In the genomic region with DNA sequence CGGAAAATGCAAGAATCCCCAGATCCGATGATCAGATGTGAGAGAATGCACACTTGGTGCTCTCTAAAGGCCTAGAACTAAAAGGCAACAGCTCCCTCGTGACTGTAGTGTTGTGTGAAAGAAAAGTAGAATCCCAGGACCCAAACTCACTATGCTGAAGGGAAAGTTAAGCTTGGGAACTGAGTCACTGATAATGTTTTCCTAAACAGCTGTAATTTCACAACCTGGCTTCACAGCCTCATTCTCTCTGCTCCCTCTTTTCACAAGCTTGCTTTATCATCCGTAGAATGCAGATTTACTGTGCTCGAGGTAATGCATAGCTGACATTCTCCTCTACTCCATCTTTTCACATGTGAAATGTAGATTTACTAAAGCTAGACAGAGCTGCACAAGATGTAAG, we compare ENCODE assay signal across 22 cellular contexts.
DNase-seq lines count a peak whose midpoint lies in the region; ATAC-seq, FAIRE-seq and TF ChIP-seq lines count a peak whose summit lies in the region.
"Had no signal": no experiment of that assay in that cellular context is flagged by ENCODE, and none has a peak within 500 bp of the region (broad histone marks: within the 10 kb centered on the region; RNA-seq: fewer than 3 reads in every experiment).

No MANE protein-coding gene starts in this region.

- no peaks in the 10 kb centered on the region for H3K4me1 ChIP-seq in mesendoderm (ENCODE audit: control insufficient read depth, low read depth, low read length)
- H3K4me1 ChIP-seq: colonic mucosa, gastroesophageal sphincter had no signal

- H3K27ac ChIP-seq in mesendoderm (ENCODE audit: low read depth, low read length), result no peak overlapping the region
- H3K27ac ChIP-seq: C4-2B, colonic mucosa, gastroesophageal sphincter had no signal

- H3K9ac ChIP-seq in mesendoderm (ENCODE audit: low read length), result no peak overlapping the region

- no peaks in the 10 kb centered on the region for H3K27me3 ChIP-seq in mesendoderm (ENCODE audit: insufficient read depth, low read length, poor library complexity)
- H3K27me3 ChIP-seq: colonic mucosa, gastroesophageal sphincter had no signal

- no peak overlapping the region for H4K5ac ChIP-seq in mesendoderm (ENCODE audit: low read length)

- H2BK120ac ChIP-seq in mesendoderm (ENCODE audit: low read depth, low read length), result no peak overlapping the region

- H3K56ac ChIP-seq in mesendoderm (ENCODE audit: low read length), result no peak overlapping the region

- H3K27me3 Mint-ChIP-seq in activated T-cell treated with anti-CD3 and anti-CD28 coated beads, Interleukin-2, amount 50 U/mL, for 72 hours (ENCODE audit: low read depth), result no peaks in the 10 kb centered on the region

- peak; percentile 20 for FAIRE-seq in RCC 7860 (lab: Jason Lieb, UNC)
- FAIRE-seq: A549 had no signal

- H3K4me3 ChIP-seq in AG09309 (ENCODE audit: control insufficient read depth, low read depth, low read length) (no peak overlapping the region), fibroblast of mammary gland (ENCODE audit: control insufficient read depth, low read depth, low read length) (no peak overlapping the region), mesendoderm (ENCODE audit: low read length) (no peak overlapping the region)
- H3K4me3 ChIP-seq: A549, colonic mucosa, gastroesophageal sphincter had no signal

- H2BK15ac ChIP-seq in mesendoderm (replicated peaks; ENCODE audit: low read depth), result no peak overlapping the region

- H2AK5ac ChIP-seq in mesendoderm (ENCODE audit: low read length), result no peak overlapping the region

- TF ChIP-seq CTCF in AG09309 (IDR thresholded peaks at IDR 0.05; ENCODE audit: control insufficient read depth, insufficient read depth, low read depth, low read length, missing control alignments) (no peak), fibroblast of mammary gland (conservative IDR thresholded peaks at IDR 0.05; ENCODE audit: control insufficient read depth, insufficient read depth, low read depth, low read length) (no peak)

- peaks cover 14% of the 10 kb centered on the region for H3K4me1 Mint-ChIP-seq in activated T-cell treated with anti-CD3 and anti-CD28 coated beads, Interleukin-2, amount 50 U/mL, for 72 hours (ENCODE audit: low read depth)
- H3K4me1 Mint-ChIP-seq: neural crest cell had no signal

- no peak overlapping the region for H3K4me3 Mint-ChIP-seq in activated T-cell treated with anti-CD3 and anti-CD28 coated beads, Interleukin-2, amount 50 U/mL, for 72 hours
- H3K4me3 Mint-ChIP-seq: mesothelial cell of epicardium, neural crest cell had no signal

- no peak for ATAC-seq in activated T-cell treated with anti-CD3 and anti-CD28 coated beads, Interleukin-2, amount 50 U/mL, for 72 hours (replicated peaks in 1 of 2)
- ATAC-seq in HG02870 (IDR thresholded peaks at IDR 0.05; ENCODE audit: unreplicated experiment), result no peak
- ATAC-seq: A549, gastroesophageal sphincter had no signal

- H3K4ac ChIP-seq in mesendoderm (ENCODE audit: low read depth, low read length), result no peak overlapping the region

- no peak overlapping the region for H3K4me2 ChIP-seq in mesendoderm (ENCODE audit: low read length)
- H3K4me2 ChIP-seq: A549 had no signal

- H3K18ac ChIP-seq in mesendoderm (ENCODE audit: low read length), result no peak overlapping the region

- no peak overlapping the region for H3K27ac Mint-ChIP-seq in activated T-cell treated with anti-CD3 and anti-CD28 coated beads, Interleukin-2, amount 50 U/mL, for 72 hours
- H3K27ac Mint-ChIP-seq: mesothelial cell of epicardium had no signal

- WGBS in mesendoderm (ENCODE audit: extremely low coverage, insufficient coverage, low lambda C conversion rate), result no CpG with 5 or more reads among the region's 5 CpGs

- peaks cover 0 to 10% of the 10 kb centered on the region in 2 donors for H3K36me3 Mint-ChIP-seq in activated T-cell treated with anti-CD3 and anti-CD28 coated beads, Interleukin-2, amount 50 U/mL, for 72 hours (ENCODE audit: insufficient read depth in 2 of 2)

- H3K9me3 Mint-ChIP-seq in activated T-cell treated with anti-CD3 and anti-CD28 coated beads, Interleukin-2, amount 50 U/mL, for 72 hours, result peaks cover 2 to 6% of the 10 kb centered on the region in 2 donors

- no peaks in the 10 kb centered on the region for H3K79me2 ChIP-seq in mesendoderm (ENCODE audit: control insufficient read depth, insufficient read depth, low read length)

- DNase-seq in AG09309 (ENCODE audit: low read depth) (peak; percentile 44), RCC 7860 (ENCODE audit: low spot score) (peak; percentile 18), fibroblast of mammary gland (ENCODE audit: low read depth) (peak; percentile 71), mesendoderm (peak; percentile 42), NCI-H510A (lab: John Stamatoyannopoulos, UW) (no peak)
- DNase-seq in activated T-cell treated with anti-CD3 and anti-CD28 coated beads, Interleukin-2, amount 50 U/mL, for 72 hours, result no peak
- DNase-seq in activated CD4-positive, alpha-beta T cell treated with anti-CD3 and anti-CD28 coated beads, Interleukin-2, amount 50 U/mL, for 4 hours, result no peak
- DNase-seq: activated naive CD4-positive, alpha-beta T cell treated with anti-CD3 and anti-CD28 coated beads, Interleukin-2, amount 50 U/mL, for 16 hours; activated T-cell treated with anti-CD3 and anti-CD28 coated beads, Interleukin-2, amount 50 U/mL, for 48 hours; colonic mucosa; left cardiac atrium; MM.1S; NCI-H1694; SHP77; stimulated activated CD4-positive, alpha-beta T cell treated with anti-CD3 and anti-CD28 coated beads, Interleukin-15, amount 100 ng/mL, for 24 hours; substantia nigra had no signal

- no peak overlapping the region for H4K8ac ChIP-seq in mesendoderm (ENCODE audit: low read depth, low read length)

- H2BK5ac ChIP-seq in mesendoderm (ENCODE audit: low read length), result no peak overlapping the region

- no peak overlapping the region for H3K23ac ChIP-seq in mesendoderm (ENCODE audit: low read length)

- H3K36me3 ChIP-seq in mesendoderm (ENCODE audit: control insufficient read depth, insufficient read depth, low read length), result no peaks in the 10 kb centered on the region
- H3K36me3 ChIP-seq: colonic mucosa, gastroesophageal sphincter had no signal

- H3K79me1 ChIP-seq in mesendoderm (ENCODE audit: low read length), result no peaks in the 10 kb centered on the region

Comparison
In these comparisons a context has a peak if more than half of its experiments do, and no peak if none do; other contexts are left out.
1. DNase-seq: peak in AG09309 (single experiment), RCC 7860 (single experiment), fibroblast of mammary gland (single experiment) and mesendoderm (single experiment); none in activated T-cell treated with anti-CD3 and anti-CD28 coated beads, Interleukin-2, amount 50 U/mL, for 72 hours (0 of 2), NCI-H510A (single experiment) and activated CD4-positive, alpha-beta T cell treated with anti-CD3 and anti-CD28 coated beads, Interleukin-2, amount 50 U/mL, for 4 hours (0 of 2).